ENCODE assay signal across 8 cellular contexts in genomic region chr2:53787911-53788289, GRCh38. TPM values are rescaled to one million over a fixed set of nuclear protein-coding genes. Genes with fewer than 3 reads are reported as not detected.
DNase-seq lines count a peak whose midpoint lies in the region; ATAC-seq and TF ChIP-seq lines count a peak whose summit lies in the region.

No MANE protein-coding gene starts in this region.

- H3K4me3 ChIP-seq in left ventricle myocardium inferior (peak overlapping the region; percentile 92), astrocyte of the spinal cord (ENCODE audit: low read depth, low read length) (peak overlapping the region; percentile 78), aorta (ENCODE audit: low read length in 2 of 2) (peak overlapping the region; percentile 70 to 83)

- H3K27ac ChIP-seq in left ventricle myocardium inferior (replicated peaks) (peak overlapping the region; percentile 87), aorta (ENCODE audit: low read depth in 1 of 2, low read length in 2 of 2) (no peak overlapping the region)

- in situ Hi-C loops in astrocyte of the spinal cord (cut with HindIII; ENCODE audit: low sequenced_read_pairs), result no loop called here

- H3K36me3 ChIP-seq in left ventricle myocardium inferior (no peaks in the 10 kb centered on the region), aorta (ENCODE audit: control insufficient read depth in 1 of 2, insufficient read depth in 2 of 2, low read length in 1 of 2) (no peaks in the 10 kb centered on the region)

- ATAC-seq in left cardiac atrium (no peak), aorta (ENCODE audit: low FRiP score) (no peak)

- WGBS in aorta, 2 donors, result 6 to 7% methylated on average over 7 of the region's 7 CpGs

- intact Hi-C loops in left ventricle myocardium inferior (cut with micrococcal nuclease), result no loop called here
- intact Hi-C loops in left cardiac atrium (cut with DNase I), result no loop called here
- intact Hi-C loops in aorta (cut with DNase I), result loop anchor here in 1 of 2 donors (2.0 kb wide), 1 partner anchor 21 kb away; the partner anchor contains the start of gene CHAC2

- peaks cover 68% of the 10 kb centered on the region for H3K4me1 ChIP-seq in left ventricle myocardium inferior
- H3K4me1 ChIP-seq in aorta (ENCODE audit: control insufficient read depth in 1 of 2, insufficient read depth in 2 of 2, low read length in 2 of 2), result peaks cover 0 to 6% of the 10 kb centered on the region in 2 donors

- H3K27me3 ChIP-seq in left ventricle myocardium inferior (ENCODE audit: low read depth) (no peaks in the 10 kb centered on the region), aorta (ENCODE audit: control insufficient read depth in 1 of 2, insufficient read depth in 2 of 2, low read length in 1 of 2) (no peaks in the 10 kb centered on the region)

- no peak for TF ChIP-seq CTCF in left ventricle myocardium inferior (IDR thresholded peaks at IDR 0.05; ENCODE audit: borderline replicate concordance)
- no peak for TF ChIP-seq CTCF in astrocyte of the spinal cord (IDR thresholded peaks at IDR 0.05; ENCODE audit: low read depth, low read length)

- DNase-seq in left ventricle myocardium inferior, result no peak
- no peak for DNase-seq in left cardiac atrium
- no peak for DNase-seq in astrocyte of the spinal cord (ENCODE audit: low read depth, low spot score)
- peak; percentile 33 to 44 for DNase-seq in lung microvascular endothelial cell (ENCODE audit: low read depth in 2 of 2)
- no peak for DNase-seq in aorta
- DNase-seq in NCI-H2081 treated with DMSO at 0.1 percent for 48 hours (lab: John Stamatoyannopoulos, UW), result no peak
- DNase-seq in mesenteric fat pad (ENCODE audit: low spot score), result no peak
- DNase-seq in NCI-H2081 (lab: John Stamatoyannopoulos, UW), result no peak

- no peaks in the 10 kb centered on the region for H3K9me3 ChIP-seq in left ventricle myocardium inferior (replicated peaks)
- H3K9me3 ChIP-seq in aorta (ENCODE audit: control insufficient read depth, low read length), result no peaks in the 10 kb centered on the region

RNA-seq across cellular contexts. Expression of gene ERLEC1, which starts 1.1 kb away (rescaled TPM):
- total RNA-seq in left ventricle myocardium inferior (44.3 TPM), left cardiac atrium (10 to 100 TPM; 34.5 to 41.8 TPM), lung microvascular endothelial cell (45.5 and 70.6 TPM in 2 replicates), aorta (10 to 100 TPM; 54.3 to 55.0 TPM), mesenteric fat pad (34.2 TPM)
- 10 to 100 TPM; 58.2 to 66.8 TPM for polyA plus RNA-seq in aorta

RNA-seq across cellular contexts. Expression of gene ASB3, which starts 1.1 kb away (rescaled TPM):
- total RNA-seq in left ventricle myocardium inferior (11.4 TPM), left cardiac atrium (10 to 100 TPM in 1 of 2 donors, 1 to 10 TPM in 1; 9.6 to 10.8 TPM), lung microvascular endothelial cell (16.6 and 21.2 TPM in 2 replicates), aorta (10 to 100 TPM; 14.4 to 26.7 TPM), mesenteric fat pad (7.5 TPM)
- polyA plus RNA-seq in aorta, result 10 to 100 TPM in 1 of 2 donors, 1 to 10 TPM in 1; 3.6 to 11.3 TPM

RNA-seq across cellular contexts. Expression of gene CHAC2, which starts 20.3 kb away (rescaled TPM):
- total RNA-seq in left ventricle myocardium inferior, result 3.8 TPM
- total RNA-seq in left cardiac atrium, result 1 to 10 TPM; 3.2 to 3.3 TPM
- 5.0 and 8.9 TPM in 2 replicates for total RNA-seq in lung microvascular endothelial cell
- 1 to 10 TPM in 1 of 2 donors, under 1 TPM in 1; 0.75 to 1.3 TPM for total RNA-seq in aorta
- 1 to 10 TPM in 1 of 2 donors, under 1 TPM in 1; 0.61 to 5.5 TPM for polyA plus RNA-seq in aorta
- 7.1 TPM for total RNA-seq in mesenteric fat pad

Comparison
In these comparisons a context has a peak if more than half of its experiments do, and no peak if none do; other contexts are left out.
1. DNase-seq: peak in lung microvascular endothelial cell (2 of 2); none in left ventricle myocardium inferior (single experiment), left cardiac atrium (single experiment), astrocyte of the spinal cord (single experiment), aorta (0 of 2), NCI-H2081 treated with DMSO at 0.1 percent for 48 hours (single experiment), mesenteric fat pad (single experiment) and NCI-H2081 (0 of 2).
2. Peak in every context shown above with its lines, with median percentiles within 50 percentile points of each other: H3K4me3 ChIP-seq.